1 cellular context compared by ENCODE assay signal in the genomic region with DNA sequence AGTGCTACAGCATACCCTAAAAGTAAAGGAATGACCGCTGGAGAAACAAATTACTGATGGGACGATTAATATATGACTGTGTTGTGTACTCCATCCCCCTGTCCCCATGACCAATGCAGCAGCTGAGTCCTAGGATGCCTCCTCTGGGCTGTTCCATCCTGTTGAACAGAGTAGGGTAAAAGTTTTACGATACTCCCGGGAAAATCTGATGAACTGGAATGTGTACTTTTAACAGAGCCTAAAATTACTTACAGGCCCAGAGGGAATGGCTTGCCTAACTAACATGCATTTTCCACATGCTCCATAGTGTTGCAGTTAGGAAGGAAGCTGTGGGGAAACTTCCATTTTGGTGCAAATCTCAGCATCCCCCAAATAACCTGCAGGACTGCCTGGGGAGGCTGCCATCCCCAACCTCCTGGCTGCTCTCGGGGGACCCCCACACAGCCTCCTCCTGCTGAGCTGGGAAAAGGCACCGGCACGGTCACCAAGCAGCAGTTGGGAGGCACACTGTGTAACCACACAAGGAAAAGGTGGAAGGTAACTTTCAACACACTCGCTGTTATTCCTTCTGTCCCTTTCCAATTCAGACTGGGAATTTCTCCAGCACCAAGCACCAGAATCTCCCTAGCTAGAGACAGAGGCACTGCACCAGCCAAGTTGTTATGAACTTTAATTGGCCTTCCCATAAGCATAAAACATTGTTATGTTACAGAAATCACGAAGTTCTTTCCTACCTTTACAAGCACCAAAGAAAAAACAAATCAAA.
TF ChIP-seq lines count a peak whose summit lies in the region.

No MANE protein-coding gene starts in this region.

TF ChIP-seq in GM23338, 12 proteins besides CTCF, POLR2A, EP300 and RAD21 (continued from another document):
- TF ChIP-seq, protein P1, sequence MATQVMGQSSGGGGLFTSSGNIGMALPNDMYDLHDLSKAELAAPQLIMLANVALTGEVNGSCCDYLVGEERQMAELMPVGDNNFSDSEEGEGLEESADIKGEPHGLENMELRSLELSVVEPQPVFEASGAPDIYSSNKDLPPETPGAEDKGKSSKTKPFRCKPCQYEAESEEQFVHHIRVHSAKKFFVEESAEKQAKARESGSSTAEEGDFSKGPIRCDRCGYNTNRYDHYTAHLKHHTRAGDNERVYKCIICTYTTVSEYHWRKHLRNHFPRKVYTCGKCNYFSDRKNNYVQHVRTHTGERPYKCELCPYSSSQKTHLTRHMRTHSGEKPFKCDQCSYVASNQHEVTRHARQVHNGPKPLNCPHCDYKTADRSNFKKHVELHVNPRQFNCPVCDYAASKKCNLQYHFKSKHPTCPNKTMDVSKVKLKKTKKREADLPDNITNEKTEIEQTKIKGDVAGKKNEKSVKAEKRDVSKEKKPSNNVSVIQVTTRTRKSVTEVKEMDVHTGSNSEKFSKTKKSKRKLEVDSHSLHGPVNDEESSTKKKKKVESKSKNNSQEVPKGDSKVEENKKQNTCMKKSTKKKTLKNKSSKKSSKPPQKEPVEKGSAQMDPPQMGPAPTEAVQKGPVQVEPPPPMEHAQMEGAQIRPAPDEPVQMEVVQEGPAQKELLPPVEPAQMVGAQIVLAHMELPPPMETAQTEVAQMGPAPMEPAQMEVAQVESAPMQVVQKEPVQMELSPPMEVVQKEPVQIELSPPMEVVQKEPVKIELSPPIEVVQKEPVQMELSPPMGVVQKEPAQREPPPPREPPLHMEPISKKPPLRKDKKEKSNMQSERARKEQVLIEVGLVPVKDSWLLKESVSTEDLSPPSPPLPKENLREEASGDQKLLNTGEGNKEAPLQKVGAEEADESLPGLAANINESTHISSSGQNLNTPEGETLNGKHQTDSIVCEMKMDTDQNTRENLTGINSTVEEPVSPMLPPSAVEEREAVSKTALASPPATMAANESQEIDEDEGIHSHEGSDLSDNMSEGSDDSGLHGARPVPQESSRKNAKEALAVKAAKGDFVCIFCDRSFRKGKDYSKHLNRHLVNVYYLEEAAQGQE (IDR thresholded peaks at IDR 0.05; ENCODE audit: unreplicated experiment) = no peak
- TF ChIP-seq NANOG (IDR thresholded peaks at IDR 0.05; ENCODE audit: borderline replicate concordance) (no peak), ZNF331 (CRISPR knock-in tag; IDR thresholded peaks at IDR 0.05; ENCODE audit: low read depth) (no peak), ZNF462 (CRISPR knock-in tag; IDR thresholded peaks at IDR 0.05) (no peak), JUNB (IDR thresholded peaks at IDR 0.05; ENCODE audit: unreplicated experiment) (no peak)
- TF ChIP-seq, protein P2, sequence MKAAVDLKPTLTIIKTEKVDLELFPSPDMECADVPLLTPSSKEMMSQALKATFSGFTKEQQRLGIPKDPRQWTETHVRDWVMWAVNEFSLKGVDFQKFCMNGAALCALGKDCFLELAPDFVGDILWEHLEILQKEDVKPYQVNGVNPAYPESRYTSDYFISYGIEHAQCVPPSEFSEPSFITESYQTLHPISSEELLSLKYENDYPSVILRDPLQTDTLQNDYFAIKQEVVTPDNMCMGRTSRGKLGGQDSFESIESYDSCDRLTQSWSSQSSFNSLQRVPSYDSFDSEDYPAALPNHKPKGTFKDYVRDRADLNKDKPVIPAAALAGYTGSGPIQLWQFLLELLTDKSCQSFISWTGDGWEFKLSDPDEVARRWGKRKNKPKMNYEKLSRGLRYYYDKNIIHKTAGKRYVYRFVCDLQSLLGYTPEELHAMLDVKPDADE (IDR thresholded peaks at IDR 0.05) = no peak
